1 cellular context compared by ENCODE assay signal in the genomic region with DNA sequence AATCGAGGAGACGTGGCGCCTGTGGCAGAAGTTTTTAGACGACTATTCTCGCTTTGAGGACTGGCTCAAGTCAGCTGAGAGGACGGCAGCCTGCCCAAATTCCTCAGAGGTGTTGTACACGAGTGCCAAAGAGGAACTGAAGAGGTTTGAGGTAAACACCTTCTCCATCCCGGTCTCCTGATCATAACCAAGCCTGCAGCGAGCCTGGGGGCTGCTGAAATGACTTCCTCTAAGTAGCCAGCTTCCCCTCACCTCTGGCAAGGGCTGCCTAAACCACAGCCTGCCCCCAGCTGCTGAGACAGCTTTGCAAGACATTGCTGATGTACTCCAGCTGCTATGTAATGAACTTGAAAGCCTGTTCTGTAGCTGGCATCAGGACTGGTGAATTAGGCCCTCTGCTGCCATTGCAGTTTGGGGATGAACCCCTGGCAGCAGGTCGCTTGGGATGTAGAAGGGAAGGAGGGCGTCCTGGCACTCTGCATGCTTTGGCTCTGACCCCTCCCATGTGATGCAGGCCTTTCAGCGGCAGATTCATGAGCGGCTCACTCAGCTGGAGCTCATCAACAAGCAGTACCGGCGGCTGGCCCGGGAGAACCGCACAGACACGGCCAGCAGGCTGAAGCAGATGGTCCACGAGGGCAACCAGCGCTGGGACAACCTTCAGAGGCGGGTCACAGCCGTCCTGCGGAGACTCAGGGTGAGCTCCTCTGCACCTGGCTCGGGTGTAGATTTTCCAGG.
TF ChIP-seq lines count a peak whose summit lies in the region.

No MANE protein-coding gene starts in this region.

TF ChIP-seq in GM12878, 131 proteins besides CTCF, POLR2A, EP300 and RAD21 (continued from another document):
- TF ChIP-seq PAX5 (IDR thresholded peaks at IDR 0.05; ENCODE audit: borderline replicate concordance, low read depth, low read length): peak; percentile 59
- TF ChIP-seq, protein P1, sequence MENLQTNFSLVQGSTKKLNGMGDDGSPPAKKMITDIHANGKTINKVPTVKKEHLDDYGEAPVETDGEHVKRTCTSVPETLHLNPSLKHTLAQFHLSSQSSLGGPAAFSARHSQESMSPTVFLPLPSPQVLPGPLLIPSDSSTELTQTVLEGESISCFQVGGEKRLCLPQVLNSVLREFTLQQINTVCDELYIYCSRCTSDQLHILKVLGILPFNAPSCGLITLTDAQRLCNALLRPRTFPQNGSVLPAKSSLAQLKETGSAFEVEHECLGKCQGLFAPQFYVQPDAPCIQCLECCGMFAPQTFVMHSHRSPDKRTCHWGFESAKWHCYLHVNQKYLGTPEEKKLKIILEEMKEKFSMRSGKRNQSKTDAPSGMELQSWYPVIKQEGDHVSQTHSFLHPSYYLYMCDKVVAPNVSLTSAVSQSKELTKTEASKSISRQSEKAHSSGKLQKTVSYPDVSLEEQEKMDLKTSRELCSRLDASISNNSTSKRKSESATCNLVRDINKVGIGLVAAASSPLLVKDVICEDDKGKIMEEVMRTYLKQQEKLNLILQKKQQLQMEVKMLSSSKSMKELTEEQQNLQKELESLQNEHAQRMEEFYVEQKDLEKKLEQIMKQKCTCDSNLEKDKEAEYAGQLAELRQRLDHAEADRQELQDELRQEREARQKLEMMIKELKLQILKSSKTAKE (IDR thresholded peaks at IDR 0.05; ENCODE audit: low read depth, poor library complexity, severe bottlenecking): peak; percentile 21
- TF ChIP-seq, protein P2, sequence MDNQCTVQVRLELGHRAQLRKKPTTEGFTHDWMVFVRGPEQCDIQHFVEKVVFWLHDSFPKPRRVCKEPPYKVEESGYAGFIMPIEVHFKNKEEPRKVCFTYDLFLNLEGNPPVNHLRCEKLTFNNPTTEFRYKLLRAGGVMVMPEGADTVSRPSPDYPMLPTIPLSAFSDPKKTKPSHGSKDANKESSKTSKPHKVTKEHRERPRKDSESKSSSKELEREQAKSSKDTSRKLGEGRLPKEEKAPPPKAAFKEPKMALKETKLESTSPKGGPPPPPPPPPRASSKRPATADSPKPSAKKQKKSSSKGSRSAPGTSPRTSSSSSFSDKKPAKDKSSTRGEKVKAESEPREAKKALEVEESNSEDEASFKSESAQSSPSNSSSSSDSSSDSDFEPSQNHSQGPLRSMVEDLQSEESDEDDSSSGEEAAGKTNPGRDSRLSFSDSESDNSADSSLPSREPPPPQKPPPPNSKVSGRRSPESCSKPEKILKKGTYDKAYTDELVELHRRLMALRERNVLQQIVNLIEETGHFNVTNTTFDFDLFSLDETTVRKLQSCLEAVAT (IDR thresholded peaks at IDR 0.05): 0 out of 2 replicates have a peak, but pooled peaks have one; percentile 38
- TF ChIP-seq EED (IDR thresholded peaks at IDR 0.05; ENCODE audit: low read depth): no peak
- no peak for TF ChIP-seq ZNF274 (IDR thresholded peaks at IDR 0.05; ENCODE audit: insufficient read depth, insufficient read length)
- TF ChIP-seq, protein P3, sequence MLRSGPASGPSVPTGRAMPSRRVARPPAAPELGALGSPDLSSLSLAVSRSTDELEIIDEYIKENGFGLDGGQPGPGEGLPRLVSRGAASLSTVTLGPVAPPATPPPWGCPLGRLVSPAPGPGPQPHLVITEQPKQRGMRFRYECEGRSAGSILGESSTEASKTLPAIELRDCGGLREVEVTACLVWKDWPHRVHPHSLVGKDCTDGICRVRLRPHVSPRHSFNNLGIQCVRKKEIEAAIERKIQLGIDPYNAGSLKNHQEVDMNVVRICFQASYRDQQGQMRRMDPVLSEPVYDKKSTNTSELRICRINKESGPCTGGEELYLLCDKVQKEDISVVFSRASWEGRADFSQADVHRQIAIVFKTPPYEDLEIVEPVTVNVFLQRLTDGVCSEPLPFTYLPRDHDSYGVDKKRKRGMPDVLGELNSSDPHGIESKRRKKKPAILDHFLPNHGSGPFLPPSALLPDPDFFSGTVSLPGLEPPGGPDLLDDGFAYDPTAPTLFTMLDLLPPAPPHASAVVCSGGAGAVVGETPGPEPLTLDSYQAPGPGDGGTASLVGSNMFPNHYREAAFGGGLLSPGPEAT (IDR thresholded peaks at IDR 0.05; ENCODE audit: low read depth): peak; percentile 73; the same call in 1 of the 2 replicates
- TF ChIP-seq IKZF1 (conservative IDR thresholded peaks at IDR 0.05): peak; percentile 81
- peak; percentile 89 for TF ChIP-seq SPI1 (IDR thresholded peaks at IDR 0.05; ENCODE audit: borderline replicate concordance, insufficient read depth, low read depth, low read length)
- TF ChIP-seq SREBF2 (IDR thresholded peaks at IDR 0.05; ENCODE audit: low read length): no peak
- 0 out of 2 replicates have a peak, but pooled peaks have one; percentile 20 for TF ChIP-seq NBN (IDR thresholded peaks at IDR 0.05)
- peak; percentile 88 to 89 for TF ChIP-seq BHLHE40 (IDR thresholded peaks at IDR 0.05; ENCODE audit: borderline replicate concordance in 1 of 2, low read depth in 2 of 2, low read length in 1 of 2)
- TF ChIP-seq IRF4 (IDR thresholded peaks at IDR 0.05; ENCODE audit: low read depth, low read length): no peak
- peak; percentile 75 for TF ChIP-seq MTA2 (IDR thresholded peaks at IDR 0.05; ENCODE audit: low read depth)
- TF ChIP-seq, protein P4, sequence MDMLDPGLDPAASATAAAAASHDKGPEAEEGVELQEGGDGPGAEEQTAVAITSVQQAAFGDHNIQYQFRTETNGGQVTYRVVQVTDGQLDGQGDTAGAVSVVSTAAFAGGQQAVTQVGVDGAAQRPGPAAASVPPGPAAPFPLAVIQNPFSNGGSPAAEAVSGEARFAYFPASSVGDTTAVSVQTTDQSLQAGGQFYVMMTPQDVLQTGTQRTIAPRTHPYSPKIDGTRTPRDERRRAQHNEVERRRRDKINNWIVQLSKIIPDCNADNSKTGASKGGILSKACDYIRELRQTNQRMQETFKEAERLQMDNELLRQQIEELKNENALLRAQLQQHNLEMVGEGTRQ (IDR thresholded peaks at IDR 0.05; ENCODE audit: borderline replicate concordance, low read depth, low read length): no peak
- TF ChIP-seq, protein P5, sequence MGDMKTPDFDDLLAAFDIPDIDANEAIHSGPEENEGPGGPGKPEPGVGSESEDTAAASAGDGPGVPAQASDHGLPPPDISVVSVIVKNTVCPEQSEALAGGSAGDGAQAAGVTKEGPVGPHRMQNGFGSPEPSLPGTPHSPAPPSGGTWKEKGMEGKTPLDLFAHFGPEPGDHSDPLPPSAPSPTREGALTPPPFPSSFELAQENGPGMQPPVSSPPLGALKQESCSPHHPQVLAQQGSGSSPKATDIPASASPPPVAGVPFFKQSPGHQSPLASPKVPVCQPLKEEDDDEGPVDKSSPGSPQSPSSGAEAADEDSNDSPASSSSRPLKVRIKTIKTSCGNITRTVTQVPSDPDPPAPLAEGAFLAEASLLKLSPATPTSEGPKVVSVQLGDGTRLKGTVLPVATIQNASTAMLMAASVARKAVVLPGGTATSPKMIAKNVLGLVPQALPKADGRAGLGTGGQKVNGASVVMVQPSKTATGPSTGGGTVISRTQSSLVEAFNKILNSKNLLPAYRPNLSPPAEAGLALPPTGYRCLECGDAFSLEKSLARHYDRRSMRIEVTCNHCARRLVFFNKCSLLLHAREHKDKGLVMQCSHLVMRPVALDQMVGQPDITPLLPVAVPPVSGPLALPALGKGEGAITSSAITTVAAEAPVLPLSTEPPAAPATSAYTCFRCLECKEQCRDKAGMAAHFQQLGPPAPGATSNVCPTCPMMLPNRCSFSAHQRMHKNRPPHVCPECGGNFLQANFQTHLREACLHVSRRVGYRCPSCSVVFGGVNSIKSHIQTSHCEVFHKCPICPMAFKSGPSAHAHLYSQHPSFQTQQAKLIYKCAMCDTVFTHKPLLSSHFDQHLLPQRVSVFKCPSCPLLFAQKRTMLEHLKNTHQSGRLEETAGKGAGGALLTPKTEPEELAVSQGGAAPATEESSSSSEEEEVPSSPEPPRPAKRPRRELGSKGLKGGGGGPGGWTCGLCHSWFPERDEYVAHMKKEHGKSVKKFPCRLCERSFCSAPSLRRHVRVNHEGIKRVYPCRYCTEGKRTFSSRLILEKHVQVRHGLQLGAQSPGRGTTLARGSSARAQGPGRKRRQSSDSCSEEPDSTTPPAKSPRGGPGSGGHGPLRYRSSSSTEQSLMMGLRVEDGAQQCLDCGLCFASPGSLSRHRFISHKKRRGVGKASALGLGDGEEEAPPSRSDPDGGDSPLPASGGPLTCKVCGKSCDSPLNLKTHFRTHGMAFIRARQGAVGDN (IDR thresholded peaks at IDR 0.05): peak; percentile 39; the same call in 1 of the 2 replicates
- peak; percentile 85 to 88 for TF ChIP-seq IKZF2 (IDR thresholded peaks at IDR 0.05)
- TF ChIP-seq, protein P6, sequence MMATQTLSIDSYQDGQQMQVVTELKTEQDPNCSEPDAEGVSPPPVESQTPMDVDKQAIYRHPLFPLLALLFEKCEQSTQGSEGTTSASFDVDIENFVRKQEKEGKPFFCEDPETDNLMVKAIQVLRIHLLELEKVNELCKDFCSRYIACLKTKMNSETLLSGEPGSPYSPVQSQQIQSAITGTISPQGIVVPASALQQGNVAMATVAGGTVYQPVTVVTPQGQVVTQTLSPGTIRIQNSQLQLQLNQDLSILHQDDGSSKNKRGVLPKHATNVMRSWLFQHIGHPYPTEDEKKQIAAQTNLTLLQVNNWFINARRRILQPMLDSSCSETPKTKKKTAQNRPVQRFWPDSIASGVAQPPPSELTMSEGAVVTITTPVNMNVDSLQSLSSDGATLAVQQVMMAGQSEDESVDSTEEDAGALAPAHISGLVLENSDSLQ (IDR thresholded peaks at IDR 0.05): 0 out of 2 replicates have a peak, but pooled peaks have one; percentile 50
- TF ChIP-seq HDAC2 (IDR thresholded peaks at IDR 0.05): no peak
- TF ChIP-seq RAD51 (IDR thresholded peaks at IDR 0.05): peak; percentile 57; the same call in 1 of the 2 replicates
- no peak for TF ChIP-seq BCL11A (IDR thresholded peaks at IDR 0.05; ENCODE audit: low read depth, low read length)
- TF ChIP-seq DPF2 (IDR thresholded peaks at IDR 0.05): peak; percentile 65; the same call in 1 of the 2 replicates
- TF ChIP-seq, protein P7, sequence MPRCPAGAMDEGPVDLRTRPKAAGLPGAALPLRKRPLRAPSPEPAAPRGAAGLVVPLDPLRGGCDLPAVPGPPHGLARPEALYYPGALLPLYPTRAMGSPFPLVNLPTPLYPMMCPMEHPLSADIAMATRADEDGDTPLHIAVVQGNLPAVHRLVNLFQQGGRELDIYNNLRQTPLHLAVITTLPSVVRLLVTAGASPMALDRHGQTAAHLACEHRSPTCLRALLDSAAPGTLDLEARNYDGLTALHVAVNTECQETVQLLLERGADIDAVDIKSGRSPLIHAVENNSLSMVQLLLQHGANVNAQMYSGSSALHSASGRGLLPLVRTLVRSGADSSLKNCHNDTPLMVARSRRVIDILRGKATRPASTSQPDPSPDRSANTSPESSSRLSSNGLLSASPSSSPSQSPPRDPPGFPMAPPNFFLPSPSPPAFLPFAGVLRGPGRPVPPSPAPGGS (IDR thresholded peaks at IDR 0.05; ENCODE audit: borderline replicate concordance, insufficient read depth, low read depth, low read length, poor library complexity, severe bottlenecking): peak; percentile 20
- TF ChIP-seq, protein P8, sequence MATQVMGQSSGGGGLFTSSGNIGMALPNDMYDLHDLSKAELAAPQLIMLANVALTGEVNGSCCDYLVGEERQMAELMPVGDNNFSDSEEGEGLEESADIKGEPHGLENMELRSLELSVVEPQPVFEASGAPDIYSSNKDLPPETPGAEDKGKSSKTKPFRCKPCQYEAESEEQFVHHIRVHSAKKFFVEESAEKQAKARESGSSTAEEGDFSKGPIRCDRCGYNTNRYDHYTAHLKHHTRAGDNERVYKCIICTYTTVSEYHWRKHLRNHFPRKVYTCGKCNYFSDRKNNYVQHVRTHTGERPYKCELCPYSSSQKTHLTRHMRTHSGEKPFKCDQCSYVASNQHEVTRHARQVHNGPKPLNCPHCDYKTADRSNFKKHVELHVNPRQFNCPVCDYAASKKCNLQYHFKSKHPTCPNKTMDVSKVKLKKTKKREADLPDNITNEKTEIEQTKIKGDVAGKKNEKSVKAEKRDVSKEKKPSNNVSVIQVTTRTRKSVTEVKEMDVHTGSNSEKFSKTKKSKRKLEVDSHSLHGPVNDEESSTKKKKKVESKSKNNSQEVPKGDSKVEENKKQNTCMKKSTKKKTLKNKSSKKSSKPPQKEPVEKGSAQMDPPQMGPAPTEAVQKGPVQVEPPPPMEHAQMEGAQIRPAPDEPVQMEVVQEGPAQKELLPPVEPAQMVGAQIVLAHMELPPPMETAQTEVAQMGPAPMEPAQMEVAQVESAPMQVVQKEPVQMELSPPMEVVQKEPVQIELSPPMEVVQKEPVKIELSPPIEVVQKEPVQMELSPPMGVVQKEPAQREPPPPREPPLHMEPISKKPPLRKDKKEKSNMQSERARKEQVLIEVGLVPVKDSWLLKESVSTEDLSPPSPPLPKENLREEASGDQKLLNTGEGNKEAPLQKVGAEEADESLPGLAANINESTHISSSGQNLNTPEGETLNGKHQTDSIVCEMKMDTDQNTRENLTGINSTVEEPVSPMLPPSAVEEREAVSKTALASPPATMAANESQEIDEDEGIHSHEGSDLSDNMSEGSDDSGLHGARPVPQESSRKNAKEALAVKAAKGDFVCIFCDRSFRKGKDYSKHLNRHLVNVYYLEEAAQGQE (IDR thresholded peaks at IDR 0.05; ENCODE audit: low read depth, low read length): no peak
TF ChIP-seq in GM12878: peak in this region for 20.
